Comparison of ENCODE assay signal across 40 cellular contexts in genomic region chr11:56670984-56671383, GRCh38. TPM values are rescaled to one million over a fixed set of nuclear protein-coding genes. Genes with fewer than 3 reads are reported as not detected.
"Had no signal": no experiment of that assay in that cellular context is flagged by ENCODE, and none has a peak within 500 bp of the region (broad histone marks: within the 10 kb centered on the region; RNA-seq: fewer than 3 reads in every experiment).

No MANE protein-coding gene starts in this region.

- H3K36me3 ChIP-seq: adrenal gland, brain microvascular endothelial cell, cardiac muscle cell had no signal

- H3K36me3 Mint-ChIP-seq: activated CD4-positive, alpha-beta memory T cell treated with anti-CD3 and anti-CD28 coated beads for 36 hours; activated naive CD8-positive, alpha-beta T cell treated with anti-CD3 and anti-CD28 coated beads for 36 hours had no signal

- H3K27ac ChIP-seq: adrenal gland, body of pancreas, brain microvascular endothelial cell, breast epithelium, cardiac muscle cell, VCaP had no signal

- H3K4me1 ChIP-seq: adrenal gland, body of pancreas, breast epithelium had no signal

- H3K9me3 ChIP-seq: adrenal gland, body of pancreas, breast epithelium had no signal

- H3K4me3 Mint-ChIP-seq: activated B cell treated with CpG ODN at 0.5 μM for 24 hours; activated CD4-positive, alpha-beta memory T cell treated with anti-CD3 and anti-CD28 coated beads for 36 hours; activated CD4-positive, alpha-beta T cell treated with anti-CD3 and anti-CD28 coated beads, Interleukin-2, amount 10 ng/mL, durations not matched to agents 24 days and 14 days; activated CD8-positive, alpha-beta T cell treated with anti-CD3 and anti-CD28 coated beads for 36 hours; activated naive CD4-positive, alpha-beta T cell treated with anti-CD3 and anti-CD28 coated beads for 36 hours; activated naive CD8-positive, alpha-beta T cell treated with anti-CD3 and anti-CD28 coated beads for 36 hours; activated T-cell treated with anti-CD3 and anti-CD28 coated beads, Interleukin-2, amount 50 U/mL, for 4 hours; activated T-cell treated with anti-CD3 and anti-CD28 coated beads, Interleukin-2, amount 50 U/mL, for 72 hours; activated T-helper 1 cell treated with anti-CD3 and anti-CD28 coated beads, Interleukin-12 subunit alpha, Interleukin-12 subunit beta, Interleukin-2, Interleukin-4 antibody, amounts not matched to agents 30 ng/mL and 10 ng/mL and 1 ng/mL, durations not matched to agents 14 hours and 24 hours and 36 hours; activated T-helper 17 cell treated with anti-CD3 and anti-CD28 coated beads, Interleukin-2, amount 50 U/mL, for 72 hours; central memory CD8-positive, alpha-beta T cell; T-helper 1 cell treated with Interleukin-12 subunit alpha and Interleukin-12 subunit beta and Interleukin-4 antibody, amounts not matched to agents 30 μg/mL and 1 μg/mL, for 36 hours; T-helper 2 cell treated with Interferon-gamma antibody and Interleukin-4, amounts not matched to agents 5 μg/mL and 100 μg/mL, for 36 hours had no signal

- H3K9me3 Mint-ChIP-seq: activated CD4-positive, alpha-beta T cell treated with anti-CD3 and anti-CD28 coated beads, Interleukin-2, amount 10 ng/mL, durations not matched to agents 24 days and 14 days; activated CD8-positive, alpha-beta T cell treated with anti-CD3 and anti-CD28 coated beads for 36 hours; activated naive CD4-positive, alpha-beta T cell treated with anti-CD3 and anti-CD28 coated beads for 36 hours; activated T-cell treated with anti-CD3 and anti-CD28 coated beads, Interleukin-2, amount 50 U/mL, for 4 hours had no signal

- DNase-seq: activated B cell treated with CpG ODN at 0.5 μM for 24 hours; activated CD4-positive, alpha-beta memory T cell treated with anti-CD3 and anti-CD28 coated beads for 36 hours; activated CD4-positive, alpha-beta T cell treated with anti-CD3 and anti-CD28 coated beads for 4 hours; activated CD4-positive, alpha-beta T cell treated with anti-CD3 and anti-CD28 coated beads, Interleukin-2, amount 10 ng/mL, durations not matched to agents 24 days and 14 days; activated CD4-positive, alpha-beta T cell treated with anti-CD3 and anti-CD28 coated beads, Interleukin-2, amount 50 U/mL, for 1 hour; activated CD4-positive, alpha-beta T cell treated with anti-CD3 and anti-CD28 coated beads, Interleukin-2, amount 50 U/mL, for 4 hours; activated CD4-positive, CD25-positive, alpha-beta regulatory T cell treated with anti-CD3 and anti-CD28 coated beads, Interleukin-2, amount 50 U/mL, for 72 hours; activated CD8-positive, alpha-beta memory T cell treated with anti-CD3 and anti-CD28 coated beads, Interleukin-2, amount 50 U/mL, for 4 hours; activated CD8-positive, alpha-beta T cell treated with anti-CD3 and anti-CD28 coated beads for 36 hours; activated effector memory CD4-positive, alpha-beta T cell treated with anti-CD3 and anti-CD28 coated beads, Interleukin-2, amount 50 U/mL, for 16 hours; activated gamma-delta T cell treated with Interleukin-2 at 50 U/mL for 16 hours; activated naive CD4-positive, alpha-beta T cell; activated naive CD4-positive, alpha-beta T cell treated with anti-CD3 and anti-CD28 coated beads for 36 hours; activated naive CD4-positive, alpha-beta T cell treated with anti-CD3 and anti-CD28 coated beads, Interleukin-2, amount 50 U/mL, for 16 hours; activated naive CD8-positive, alpha-beta T cell treated with anti-CD3 and anti-CD28 coated beads for 36 hours; activated T-cell treated with anti-CD3 and anti-CD28 coated beads for 4 hours; activated T-cell treated with anti-CD3 and anti-CD28 coated beads, Interleukin-2, amount 50 U/mL, for 1 hour; activated T-cell treated with anti-CD3 and anti-CD28 coated beads, Interleukin-2, amount 50 U/mL, for 4 hours; activated T-cell treated with anti-CD3 and anti-CD28 coated beads, Interleukin-2, amount 50 U/mL, for 72 hours; adrenal gland; amniotic stem cell; aorta; body of pancreas; brain microvascular endothelial cell; caudate nucleus; cerebellar nuclear complex; T-helper 1 cell; T-helper 2 cell; T-helper 9 cell had no signal

- H3K27me3 Mint-ChIP-seq: activated B cell treated with CpG ODN at 0.5 μM for 24 hours; activated CD4-positive, alpha-beta memory T cell treated with anti-CD3 and anti-CD28 coated beads for 36 hours; activated CD4-positive, alpha-beta T cell treated with anti-CD3 and anti-CD28 coated beads, Interleukin-2, amount 10 ng/mL, durations not matched to agents 24 days and 14 days; activated CD8-positive, alpha-beta T cell treated with anti-CD3 and anti-CD28 coated beads for 36 hours; activated naive CD8-positive, alpha-beta T cell treated with anti-CD3 and anti-CD28 coated beads for 36 hours; activated T-helper 17 cell treated with anti-CD3 and anti-CD28 coated beads, Interleukin-2, amount 50 U/mL, for 72 hours; central memory CD8-positive, alpha-beta T cell had no signal

- H3K27ac Mint-ChIP-seq: activated B cell treated with CpG ODN at 0.5 μM for 24 hours; activated CD4-positive, alpha-beta memory T cell treated with anti-CD3 and anti-CD28 coated beads for 36 hours; activated CD4-positive, alpha-beta T cell treated with anti-CD3 and anti-CD28 coated beads, Interleukin-2, amount 10 ng/mL, durations not matched to agents 24 days and 14 days; activated CD8-positive, alpha-beta T cell treated with anti-CD3 and anti-CD28 coated beads for 36 hours; activated naive CD4-positive, alpha-beta T cell treated with anti-CD3 and anti-CD28 coated beads for 36 hours; activated naive CD4-positive, alpha-beta T cell treated with anti-CD3 and anti-CD28 coated beads, Interleukin-2, amount 50 U/mL, for 72 hours; activated naive CD8-positive, alpha-beta T cell treated with anti-CD3 and anti-CD28 coated beads for 36 hours; activated T-cell treated with anti-CD3 and anti-CD28 coated beads, Interleukin-2, amount 50 U/mL, for 72 hours; activated T-helper 1 cell treated with anti-CD3 and anti-CD28 coated beads, Interleukin-12 subunit alpha, Interleukin-12 subunit beta, Interleukin-2, Interleukin-4 antibody, amounts not matched to agents 30 ng/mL and 10 ng/mL and 1 ng/mL, durations not matched to agents 14 hours and 24 hours and 36 hours; activated T-helper 17 cell treated with anti-CD3 and anti-CD28 coated beads, Interleukin-2, amount 50 U/mL, for 72 hours; T-helper 1 cell treated with Interleukin-12 subunit alpha and Interleukin-12 subunit beta and Interleukin-4 antibody, amounts not matched to agents 30 μg/mL and 1 μg/mL, for 36 hours; T-helper 2 cell treated with Interferon-gamma antibody and Interleukin-4, amounts not matched to agents 5 μg/mL and 100 μg/mL, for 36 hours had no signal

- H3K4me1 Mint-ChIP-seq: activated B cell treated with CpG ODN at 0.5 μM for 24 hours; activated CD4-positive, alpha-beta T cell treated with anti-CD3 and anti-CD28 coated beads, Interleukin-2, amount 10 ng/mL, durations not matched to agents 24 days and 14 days; activated naive CD8-positive, alpha-beta T cell treated with anti-CD3 and anti-CD28 coated beads for 36 hours; activated T-helper 17 cell treated with anti-CD3 and anti-CD28 coated beads, Interleukin-2, amount 50 U/mL, for 72 hours; central memory CD8-positive, alpha-beta T cell had no signal

- H3K4me3 ChIP-seq: adrenal gland, body of pancreas, breast epithelium, cardiac muscle cell had no signal

- H3K27me3 ChIP-seq: adrenal gland, body of pancreas, brain microvascular endothelial cell, breast epithelium, cardiac muscle cell had no signal

RNA-seq across cellular contexts. Expression of gene OR5AR1, which starts 7.5 kb away (rescaled TPM):
- total RNA-seq: activated B cell treated with CpG ODN at 0.5 μM for 24 hours; activated CD4-positive, alpha-beta memory T cell treated with anti-CD3 and anti-CD28 coated beads for 36 hours; activated CD4-positive, alpha-beta T cell treated with anti-CD3 and anti-CD28 coated beads, Interleukin-2, amount 10 ng/mL, durations not matched to agents 24 days and 14 days; activated CD8-positive, alpha-beta memory T cell treated with anti-CD3 and anti-CD28 coated beads for 36 hours; activated CD8-positive, alpha-beta T cell treated with anti-CD3 and anti-CD28 coated beads for 36 hours; activated naive CD4-positive, alpha-beta T cell treated with anti-CD3 and anti-CD28 coated beads for 36 hours; activated naive CD4-positive, alpha-beta T cell treated with anti-CD3 and anti-CD28 coated beads, Interleukin-2, amount 50 U/mL, for 72 hours; activated naive CD8-positive, alpha-beta T cell treated with anti-CD3 and anti-CD28 coated beads for 36 hours; activated T-cell treated with anti-CD3 and anti-CD28 coated beads, Interleukin-2, amount 50 U/mL, for 4 hours; activated T-cell treated with anti-CD3 and anti-CD28 coated beads, Interleukin-2, amount 50 U/mL, for 72 hours; activated T-helper 1 cell treated with anti-CD3 and anti-CD28 coated beads, Interleukin-12 subunit alpha, Interleukin-12 subunit beta, Interleukin-2, Interleukin-4 antibody, amounts not matched to agents 30 ng/mL and 10 ng/mL and 1 ng/mL, durations not matched to agents 14 hours and 24 hours and 36 hours; activated T-helper 17 cell treated with anti-CD3 and anti-CD28 coated beads, Interleukin-2, amount 50 U/mL, for 72 hours; adrenal gland; aorta; astrocyte; body of pancreas; breast epithelium; cardiac muscle cell had no signal

RNA-seq across cellular contexts. Expression of gene OR9G1, which starts 27.9 kb away (rescaled TPM):
- total RNA-seq: activated B cell treated with CpG ODN at 0.5 μM for 24 hours; activated CD4-positive, alpha-beta memory T cell treated with anti-CD3 and anti-CD28 coated beads for 36 hours; activated CD4-positive, alpha-beta T cell treated with anti-CD3 and anti-CD28 coated beads, Interleukin-2, amount 10 ng/mL, durations not matched to agents 24 days and 14 days; activated CD8-positive, alpha-beta memory T cell treated with anti-CD3 and anti-CD28 coated beads for 36 hours; activated CD8-positive, alpha-beta T cell treated with anti-CD3 and anti-CD28 coated beads for 36 hours; activated naive CD4-positive, alpha-beta T cell treated with anti-CD3 and anti-CD28 coated beads for 36 hours; activated naive CD4-positive, alpha-beta T cell treated with anti-CD3 and anti-CD28 coated beads, Interleukin-2, amount 50 U/mL, for 72 hours; activated naive CD8-positive, alpha-beta T cell treated with anti-CD3 and anti-CD28 coated beads for 36 hours; activated T-cell treated with anti-CD3 and anti-CD28 coated beads, Interleukin-2, amount 50 U/mL, for 4 hours; activated T-cell treated with anti-CD3 and anti-CD28 coated beads, Interleukin-2, amount 50 U/mL, for 72 hours; activated T-helper 1 cell treated with anti-CD3 and anti-CD28 coated beads, Interleukin-12 subunit alpha, Interleukin-12 subunit beta, Interleukin-2, Interleukin-4 antibody, amounts not matched to agents 30 ng/mL and 10 ng/mL and 1 ng/mL, durations not matched to agents 14 hours and 24 hours and 36 hours; activated T-helper 17 cell treated with anti-CD3 and anti-CD28 coated beads, Interleukin-2, amount 50 U/mL, for 72 hours; adrenal gland; aorta; astrocyte; body of pancreas; breast epithelium; cardiac muscle cell had no signal

RNA-seq across cellular contexts. Expression of gene OR5AP2, which starts 28.7 kb away (rescaled TPM):
- total RNA-seq: activated B cell treated with CpG ODN at 0.5 μM for 24 hours; activated CD4-positive, alpha-beta memory T cell treated with anti-CD3 and anti-CD28 coated beads for 36 hours; activated CD4-positive, alpha-beta T cell treated with anti-CD3 and anti-CD28 coated beads, Interleukin-2, amount 10 ng/mL, durations not matched to agents 24 days and 14 days; activated CD8-positive, alpha-beta memory T cell treated with anti-CD3 and anti-CD28 coated beads for 36 hours; activated CD8-positive, alpha-beta T cell treated with anti-CD3 and anti-CD28 coated beads for 36 hours; activated naive CD4-positive, alpha-beta T cell treated with anti-CD3 and anti-CD28 coated beads for 36 hours; activated naive CD4-positive, alpha-beta T cell treated with anti-CD3 and anti-CD28 coated beads, Interleukin-2, amount 50 U/mL, for 72 hours; activated naive CD8-positive, alpha-beta T cell treated with anti-CD3 and anti-CD28 coated beads for 36 hours; activated T-cell treated with anti-CD3 and anti-CD28 coated beads, Interleukin-2, amount 50 U/mL, for 4 hours; activated T-cell treated with anti-CD3 and anti-CD28 coated beads, Interleukin-2, amount 50 U/mL, for 72 hours; activated T-helper 1 cell treated with anti-CD3 and anti-CD28 coated beads, Interleukin-12 subunit alpha, Interleukin-12 subunit beta, Interleukin-2, Interleukin-4 antibody, amounts not matched to agents 30 ng/mL and 10 ng/mL and 1 ng/mL, durations not matched to agents 14 hours and 24 hours and 36 hours; activated T-helper 17 cell treated with anti-CD3 and anti-CD28 coated beads, Interleukin-2, amount 50 U/mL, for 72 hours; adrenal gland; aorta; astrocyte; body of pancreas; breast epithelium; cardiac muscle cell had no signal

RNA-seq across cellular contexts. Expression of gene OR5M1, which starts 56.3 kb away (rescaled TPM):
- total RNA-seq: activated B cell treated with CpG ODN at 0.5 μM for 24 hours; activated CD4-positive, alpha-beta memory T cell treated with anti-CD3 and anti-CD28 coated beads for 36 hours; activated CD4-positive, alpha-beta T cell treated with anti-CD3 and anti-CD28 coated beads, Interleukin-2, amount 10 ng/mL, durations not matched to agents 24 days and 14 days; activated CD8-positive, alpha-beta memory T cell treated with anti-CD3 and anti-CD28 coated beads for 36 hours; activated CD8-positive, alpha-beta T cell treated with anti-CD3 and anti-CD28 coated beads for 36 hours; activated naive CD4-positive, alpha-beta T cell treated with anti-CD3 and anti-CD28 coated beads for 36 hours; activated naive CD4-positive, alpha-beta T cell treated with anti-CD3 and anti-CD28 coated beads, Interleukin-2, amount 50 U/mL, for 72 hours; activated naive CD8-positive, alpha-beta T cell treated with anti-CD3 and anti-CD28 coated beads for 36 hours; activated T-cell treated with anti-CD3 and anti-CD28 coated beads, Interleukin-2, amount 50 U/mL, for 4 hours; activated T-cell treated with anti-CD3 and anti-CD28 coated beads, Interleukin-2, amount 50 U/mL, for 72 hours; activated T-helper 1 cell treated with anti-CD3 and anti-CD28 coated beads, Interleukin-12 subunit alpha, Interleukin-12 subunit beta, Interleukin-2, Interleukin-4 antibody, amounts not matched to agents 30 ng/mL and 10 ng/mL and 1 ng/mL, durations not matched to agents 14 hours and 24 hours and 36 hours; activated T-helper 17 cell treated with anti-CD3 and anti-CD28 coated beads, Interleukin-2, amount 50 U/mL, for 72 hours; adrenal gland; aorta; astrocyte; body of pancreas; breast epithelium; cardiac muscle cell had no signal
